8 cellular contexts compared by ENCODE assay signal in genomic region chr11:75583710-75584658, GRCh38. TPM values are rescaled to one million over a fixed set of nuclear protein-coding genes. Genes with fewer than 3 reads are reported as not detected.
DNase-seq lines count a peak whose midpoint lies in the region; ATAC-seq, FAIRE-seq and TF ChIP-seq lines count a peak whose summit lies in the region.

No MANE protein-coding gene starts in this region.

- peak; percentile 84 for ATAC-seq in left ventricle myocardium superior
- peak; percentile 64 to 74 (median 70) for ATAC-seq in pancreas

- FAIRE-seq in pancreas (lab: Jason Lieb, UNC): no peak

- intact Hi-C loops in left ventricle myocardium superior (cut with micrococcal nuclease) (no loop called here), pancreas (cut with DNase I) (no loop called here)

- peak overlapping the region; percentile 66 for H3K4me3 Mint-ChIP-seq in activated T-cell treated with anti-CD3 and anti-CD28 coated beads, Interleukin-2, amount 50 U/mL, for 24 hours

- no peaks in the 10 kb centered on the region for H3K27me3 Mint-ChIP-seq in activated T-cell treated with anti-CD3 and anti-CD28 coated beads, Interleukin-2, amount 50 U/mL, for 24 hours

- no peak for DNase-seq in activated T-cell treated with anti-CD3 and anti-CD28 coated beads, Interleukin-2, amount 50 U/mL, for 24 hours
- no peak for DNase-seq in activated T-cell treated with anti-CD3 and anti-CD28 coated beads for 4 hours
- peak; percentile 54 for DNase-seq in NCI-H187 treated with DMSO at 0.1 percent for 48 hours (lab: John Stamatoyannopoulos, UW)
- peak; percentile 84 for DNase-seq in left ventricle myocardium superior
- peak; percentile 51 to 83 (median 60) for DNase-seq in pancreas
- no peak for DNase-seq in stimulated activated CD8-positive, alpha-beta memory T cell treated with anti-CD3 and anti-CD28 coated beads, Interleukin-4, amount 100 ng/mL, for 48 hours
- DNase-seq in activated gamma-delta T cell (lab: John Stamatoyannopoulos, UW): no peak

- peaks cover 18% of the 10 kb centered on the region for H3K4me1 Mint-ChIP-seq in activated T-cell treated with anti-CD3 and anti-CD28 coated beads, Interleukin-2, amount 50 U/mL, for 24 hours (ENCODE audit: low read depth)

- peak overlapping the region; percentile 93 for H3K27ac ChIP-seq in angular gyrus (ENCODE audit: low read depth, low read length)
- H3K27ac ChIP-seq in pancreas: peak overlapping the region; percentile 78 to 91 (median 88)

- H3K9me3 Mint-ChIP-seq in activated T-cell treated with anti-CD3 and anti-CD28 coated beads, Interleukin-2, amount 50 U/mL, for 24 hours: no peaks in the 10 kb centered on the region

- no peak for TF ChIP-seq CTCF in pancreas (IDR thresholded peaks at IDR 0.05)

- peak overlapping the region; percentile 55 to 83 (median 78) for H3K4me3 ChIP-seq in pancreas

- no peaks in the 10 kb centered on the region for H3K36me3 ChIP-seq in pancreas

- H3K36me3 Mint-ChIP-seq in activated T-cell treated with anti-CD3 and anti-CD28 coated beads, Interleukin-2, amount 50 U/mL, for 24 hours (ENCODE audit: low read depth): no peaks in the 10 kb centered on the region

- peak overlapping the region; percentile 64 for H3K27ac Mint-ChIP-seq in activated T-cell treated with anti-CD3 and anti-CD28 coated beads, Interleukin-2, amount 50 U/mL, for 24 hours

- no peaks in the 10 kb centered on the region for H3K4me1 ChIP-seq in pancreas

- H3K27me3 ChIP-seq in pancreas: no peaks in the 10 kb centered on the region

- H3K9me3 ChIP-seq in pancreas: no peaks in the 10 kb centered on the region

- WGBS in pancreas, 2 donors: 41 to 48% methylated on average over 32 to 42 of the region's 42 CpGs

RNA-seq across cellular contexts. Expression of gene SERPINH1, which starts 21.9 kb away (rescaled TPM):
- total RNA-seq in left ventricle myocardium superior (58.5 TPM), pancreas (10 to 100 TPM in 5 of 6 donors, 1 to 10 TPM in 1; 9.3 to 87.7 (median 18.2) TPM)
- polyA plus RNA-seq in pancreas: 10 to 100 TPM; 22.7 to 25.9 TPM

RNA-seq across cellular contexts. Expression of gene GDPD5, which starts 58.2 kb away (rescaled TPM):
- total RNA-seq in left ventricle myocardium superior (8.4 TPM), pancreas (10 to 100 TPM; 24.3 to 72.7 (median 31.8) TPM)
- polyA plus RNA-seq in pancreas: 10 to 100 TPM; 33.4 to 92.9 TPM

Comparison
In these comparisons a context has a peak if more than half of its experiments do, and no peak if none do; other contexts are left out.
1. DNase-seq: peak in NCI-H187 treated with DMSO at 0.1 percent for 48 hours (single experiment), left ventricle myocardium superior (single experiment) and pancreas (6 of 6); none in activated T-cell treated with anti-CD3 and anti-CD28 coated beads, Interleukin-2, amount 50 U/mL, for 24 hours (single experiment), activated T-cell treated with anti-CD3 and anti-CD28 coated beads for 4 hours (single experiment), stimulated activated CD8-positive, alpha-beta memory T cell treated with anti-CD3 and anti-CD28 coated beads, Interleukin-4, amount 100 ng/mL, for 48 hours (single experiment) and activated gamma-delta T cell (single experiment).